2 cellular contexts compared by ENCODE assay signal in the genomic region with DNA sequence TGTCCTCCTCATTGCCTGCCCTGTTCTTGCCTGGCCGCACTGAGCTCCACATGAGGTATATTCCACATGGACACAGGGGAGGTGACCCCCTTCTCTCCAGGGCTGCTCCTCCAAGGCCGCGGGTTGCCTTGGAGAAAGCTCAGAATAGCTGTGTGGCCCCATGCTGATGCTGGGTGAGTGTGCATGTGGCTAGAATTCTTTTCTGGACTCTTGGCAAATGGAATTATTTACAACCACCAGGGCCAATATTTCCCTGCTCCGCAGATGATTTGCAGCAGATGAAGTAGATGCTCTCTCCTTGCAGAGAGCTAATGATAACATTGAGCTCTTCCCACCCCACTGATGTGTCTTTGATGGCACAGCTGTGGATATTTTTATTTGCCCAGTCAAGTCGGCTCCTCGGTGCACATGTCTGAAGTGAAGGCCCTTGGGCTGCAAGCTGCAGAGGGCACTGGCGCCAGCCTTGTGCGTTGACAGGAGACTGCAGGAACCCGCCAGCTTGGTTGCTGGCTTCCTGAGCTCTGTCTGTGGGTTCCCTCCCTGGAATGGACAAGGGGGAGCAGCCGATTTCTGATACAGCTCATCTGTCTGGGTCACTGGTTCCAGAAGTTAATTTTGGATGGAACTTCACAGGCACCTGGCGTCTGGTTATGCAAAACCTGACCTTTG.
TF ChIP-seq lines count a peak whose summit lies in the region.

No MANE protein-coding gene starts in this region.

TF ChIP-seq in liver, 16 proteins besides CTCF, POLR2A, EP300 and RAD21:
- TF ChIP-seq MAX (IDR thresholded peaks at IDR 0.05) (no peak), HNF4A (conservative IDR thresholded peaks at IDR 0.05) (peak; percentile 22 to 48), HNF4G (IDR thresholded peaks at IDR 0.05) (no peak)
- TF ChIP-seq, protein P1, sequence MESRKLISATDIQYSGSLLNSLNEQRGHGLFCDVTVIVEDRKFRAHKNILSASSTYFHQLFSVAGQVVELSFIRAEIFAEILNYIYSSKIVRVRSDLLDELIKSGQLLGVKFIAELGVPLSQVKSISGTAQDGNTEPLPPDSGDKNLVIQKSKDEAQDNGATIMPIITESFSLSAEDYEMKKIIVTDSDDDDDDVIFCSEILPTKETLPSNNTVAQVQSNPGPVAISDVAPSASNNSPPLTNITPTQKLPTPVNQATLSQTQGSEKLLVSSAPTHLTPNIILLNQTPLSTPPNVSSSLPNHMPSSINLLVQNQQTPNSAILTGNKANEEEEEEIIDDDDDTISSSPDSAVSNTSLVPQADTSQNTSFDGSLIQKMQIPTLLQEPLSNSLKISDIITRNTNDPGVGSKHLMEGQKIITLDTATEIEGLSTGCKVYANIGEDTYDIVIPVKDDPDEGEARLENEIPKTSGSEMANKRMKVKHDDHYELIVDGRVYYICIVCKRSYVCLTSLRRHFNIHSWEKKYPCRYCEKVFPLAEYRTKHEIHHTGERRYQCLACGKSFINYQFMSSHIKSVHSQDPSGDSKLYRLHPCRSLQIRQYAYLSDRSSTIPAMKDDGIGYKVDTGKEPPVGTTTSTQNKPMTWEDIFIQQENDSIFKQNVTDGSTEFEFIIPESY (IDR thresholded peaks at IDR 0.05), result no peak

TF ChIP-seq in HepG2, 621 proteins besides CTCF, POLR2A, EP300 and RAD21:
- TF ChIP-seq TEF (CRISPR knock-in tag; IDR thresholded peaks at IDR 0.05) (no peak), KMT2A (CRISPR knock-in tag; IDR thresholded peaks at IDR 0.05) (no peak), MAFF (IDR thresholded peaks at IDR 0.05; ENCODE audit: low read depth, low read length) (no peak), ESRRA (CRISPR knock-in tag; IDR thresholded peaks at IDR 0.05; ENCODE audit: low read depth) (no peak), ZFP36L2 (CRISPR knock-in tag; IDR thresholded peaks at IDR 0.05) (no peak), MTA1 (CRISPR knock-in tag; IDR thresholded peaks at IDR 0.05; ENCODE audit: borderline replicate concordance) (no peak), ZBTB2 (CRISPR knock-in tag; IDR thresholded peaks at IDR 0.05; ENCODE audit: low read depth) (no peak), SMARCC2 (IDR thresholded peaks at IDR 0.05) (no peak), FOXP4 (CRISPR knock-in tag; IDR thresholded peaks at IDR 0.05) (no peak), FOXP1 (IDR thresholded peaks at IDR 0.05) (no peak), FOXP1 (CRISPR knock-in tag; IDR thresholded peaks at IDR 0.05) (no peak), MEIS2 (CRISPR knock-in tag; IDR thresholded peaks at IDR 0.05) (no peak), ZNF703 (CRISPR knock-in tag; IDR thresholded peaks at IDR 0.05; ENCODE audit: borderline replicate concordance) (no peak), SIN3B (IDR thresholded peaks at IDR 0.05; ENCODE audit: low read length) (no peak), ZNF574 (CRISPR knock-in tag; IDR thresholded peaks at IDR 0.05) (no peak), NR1H2 (CRISPR knock-in tag; IDR thresholded peaks at IDR 0.05; ENCODE audit: borderline replicate concordance, low read depth) (no peak), NFIB (CRISPR knock-in tag; IDR thresholded peaks at IDR 0.05; ENCODE audit: borderline replicate concordance) (no peak)
- TF ChIP-seq, protein P2, sequence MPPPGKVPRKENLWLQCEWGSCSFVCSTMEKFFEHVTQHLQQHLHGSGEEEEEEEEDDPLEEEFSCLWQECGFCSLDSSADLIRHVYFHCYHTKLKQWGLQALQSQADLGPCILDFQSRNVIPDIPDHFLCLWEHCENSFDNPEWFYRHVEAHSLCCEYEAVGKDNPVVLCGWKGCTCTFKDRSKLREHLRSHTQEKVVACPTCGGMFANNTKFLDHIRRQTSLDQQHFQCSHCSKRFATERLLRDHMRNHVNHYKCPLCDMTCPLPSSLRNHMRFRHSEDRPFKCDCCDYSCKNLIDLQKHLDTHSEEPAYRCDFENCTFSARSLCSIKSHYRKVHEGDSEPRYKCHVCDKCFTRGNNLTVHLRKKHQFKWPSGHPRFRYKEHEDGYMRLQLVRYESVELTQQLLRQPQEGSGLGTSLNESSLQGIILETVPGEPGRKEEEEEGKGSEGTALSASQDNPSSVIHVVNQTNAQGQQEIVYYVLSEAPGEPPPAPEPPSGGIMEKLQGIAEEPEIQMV (CRISPR knock-in tag; IDR thresholded peaks at IDR 0.05; ENCODE audit: low read depth), result no peak
